Comparison of ENCODE assay signal across 10 cellular contexts in the genomic region with DNA sequence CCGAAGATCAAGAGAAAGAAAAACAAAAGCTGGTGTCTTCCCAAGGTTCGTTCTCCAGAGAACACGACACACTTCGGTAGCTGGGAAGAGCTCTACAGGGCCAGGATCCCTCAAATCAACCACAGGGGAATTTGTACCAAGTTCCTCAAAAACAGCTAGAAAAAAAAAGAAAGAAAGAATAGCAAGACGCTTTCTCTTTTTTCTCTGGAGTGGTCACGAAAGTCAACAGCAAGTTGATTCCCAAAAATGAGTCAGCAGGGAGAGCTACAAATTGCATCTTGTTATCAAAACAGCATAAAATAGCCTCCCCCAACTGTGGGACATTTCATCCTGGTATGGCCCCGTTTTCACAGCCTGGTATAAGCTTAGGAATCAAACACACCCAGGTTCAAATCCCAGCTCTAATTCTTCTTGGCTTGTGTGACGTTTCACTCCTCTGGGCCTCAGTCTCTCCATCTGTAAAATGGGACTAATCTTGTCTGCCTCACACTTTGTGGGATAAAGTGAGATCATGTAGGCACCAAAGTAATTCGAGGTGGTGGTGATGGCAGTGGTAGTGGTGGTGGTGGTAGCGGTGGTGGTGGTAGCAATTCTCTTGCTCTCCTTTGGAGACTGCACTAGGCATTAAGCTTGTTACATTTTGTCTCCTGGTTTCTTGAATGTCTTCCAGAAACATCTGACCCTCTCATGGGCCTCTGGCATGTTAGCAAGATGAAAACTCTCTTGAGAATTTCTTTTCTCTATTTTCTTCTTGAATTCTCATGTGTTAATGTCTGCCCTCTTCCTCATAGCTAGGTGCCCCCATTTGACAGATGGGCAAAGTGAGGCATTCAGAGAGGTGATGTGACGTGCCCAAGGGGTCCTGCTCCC. TPM values are rescaled to one million over a fixed set of nuclear protein-coding genes. Genes with fewer than 3 reads are reported as not detected.
DNase-seq lines count a peak whose midpoint lies in the region; ATAC-seq lines count a peak whose summit lies in the region.
"Had no signal": no experiment of that assay in that cellular context is flagged by ENCODE, and none has a peak within 500 bp of the region (broad histone marks: within the 10 kb centered on the region; RNA-seq: fewer than 3 reads in every experiment).

No MANE protein-coding gene starts in this region.

- H3K4me1 ChIP-seq in ACC112 (ENCODE audit: control insufficient read depth, insufficient read depth, low read length, unreplicated experiment), result peaks cover 26% of the 10 kb centered on the region

- H3K4me3 ChIP-seq in ACC112 (ENCODE audit: low read depth, low read length), result no peak overlapping the region; the same call in 1 of the 2 replicates

- H3K36me3 Mint-ChIP-seq in T-helper 17 cell (ENCODE audit: low read depth), result peaks cover 2% of the 10 kb centered on the region

- H3K27ac Mint-ChIP-seq in T-helper 17 cell, result peak overlapping the region; percentile 99

- no peaks in the 10 kb centered on the region for H3K9me3 ChIP-seq in T-helper 17 cell (ENCODE audit: control insufficient read depth, low read length, poor library complexity, severe bottlenecking)

- H3K27me3 Mint-ChIP-seq in T-helper 17 cell, result no peaks in the 10 kb centered on the region

- ATAC-seq in T-helper 17 cell (no peak), HG02970 (IDR thresholded peaks at IDR 0.05; ENCODE audit: low FRiP score, unreplicated experiment) (no peak), HG02852 (IDR thresholded peaks at IDR 0.05; ENCODE audit: unreplicated experiment) (no peak), left cardiac atrium (no peak)

- peak overlapping the region; percentile 61 for H2AFZ ChIP-seq in ACC112 (ENCODE audit: low read length, unreplicated experiment)

- no peaks in the 10 kb centered on the region for H3K79me2 ChIP-seq in ACC112 (ENCODE audit: control insufficient read depth, insufficient read depth, low read length, unreplicated experiment)

- intact Hi-C loops in left cardiac atrium (cut with DNase I), result no loop called here

- no peaks in the 10 kb centered on the region for H3K36me3 ChIP-seq in ACC112 (ENCODE audit: insufficient read depth, low read length)

- DNase-seq in GM03348 (ENCODE audit: low spot score) (peak; percentile 37), T-helper 17 cell (no peak), glomerular visceral epithelial cell (ENCODE audit: extremely low spot score) (peak; percentile 25), ACHN (no peak), left cardiac atrium (no peak)

- in situ Hi-C loops in ACHN (cut with HindIII; ENCODE audit: low pct_ligation_motif_present, low pct_unique_long_range_greater_than_20kb, low sequenced_read_pairs), result no loop called here

- H3K4me3 Mint-ChIP-seq in T-helper 17 cell, result peak overlapping the region; percentile 97

- peak overlapping the region; percentile 54 for H3K27ac ChIP-seq in ACC112 (ENCODE audit: low read depth, low read length)

- no peaks in the 10 kb centered on the region for H3K27me3 ChIP-seq in ACC112 (ENCODE audit: insufficient read depth, low read length)

- H3K4me1 Mint-ChIP-seq in T-helper 17 cell, result peaks cover 41% of the 10 kb centered on the region

RNA-seq across cellular contexts. Expression of a gene that starts 1.0 kb away (rescaled TPM):
- total RNA-seq in T-helper 17 cell (10 to 100 TPM; 17.6 to 26.4 TPM), left cardiac atrium (under 1 TPM; 0.18 to 0.63 TPM)
- total RNA-seq: epithelial cell of proximal tubule, G401 had no signal

Comparison
In these comparisons a context has a peak if more than half of its experiments do, and no peak if none do; other contexts are left out.
1. DNase-seq: peak in GM03348 (single experiment) and glomerular visceral epithelial cell (single experiment); none in T-helper 17 cell (0 of 3), ACHN (single experiment) and left cardiac atrium (single experiment).
2. RNA of a gene that starts 1.0 kb away (total RNA-seq): 17.6 to 26.4 TPM in T-helper 17 cell; 0.18 to 0.63 TPM in left cardiac atrium; every median in the first group is over 10 times any median in the second.